7 cellular contexts compared by ENCODE assay signal in the genomic region with DNA sequence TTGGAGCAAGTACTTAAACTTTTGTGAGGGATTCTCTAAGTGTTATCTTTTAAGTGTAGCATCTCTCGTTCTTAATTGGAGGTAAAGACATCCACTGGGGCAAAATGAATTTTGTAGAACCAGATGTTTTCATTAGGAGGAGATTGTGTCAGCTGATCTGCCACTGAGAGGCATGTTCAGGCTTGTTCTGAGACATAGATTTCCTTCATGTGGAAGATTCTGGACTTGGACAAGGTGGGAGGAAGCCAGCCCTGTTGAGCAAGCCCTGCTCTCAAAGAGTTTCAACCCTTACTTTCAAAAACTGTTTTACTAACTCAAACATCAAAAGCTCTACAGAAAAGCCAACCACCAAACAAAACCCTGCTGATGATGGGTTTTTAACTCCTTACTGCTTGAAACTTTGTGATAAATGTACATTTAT. TPM values are rescaled to one million over a fixed set of nuclear protein-coding genes. Genes with fewer than 3 reads are reported as not detected.
A peak's percentile ranks its signal among the peaks of the same experiment; 100 is the strongest.
DNase-seq lines count a peak whose midpoint lies in the region; ATAC-seq and TF ChIP-seq lines count a peak whose summit lies in the region.

No MANE protein-coding gene starts in this region.

- H3K9me3 Mint-ChIP-seq in HFFc6 (peaks cover 5% of the 10 kb centered on the region; the same call in 1 of the 2 replicates), glutamatergic neuron (ENCODE audit: unreplicated experiment) (peaks cover 13% of the 10 kb centered on the region), Calu3 (ENCODE audit: low read depth, unreplicated experiment) (peaks cover 3% of the 10 kb centered on the region)
- H3K9me3 Mint-ChIP-seq in activated CD8-positive, alpha-beta T cell treated with anti-CD3 and anti-CD28 coated beads, Interleukin-2, amount 10 ng/mL, durations not matched to agents 7 days and 5 days (ENCODE audit: insufficient read depth): no peaks in the 10 kb centered on the region

- H3K4me3 Mint-ChIP-seq in HFFc6 (peak overlapping the region; percentile 62), glutamatergic neuron (ENCODE audit: unreplicated experiment) (peak overlapping the region; percentile 67), Calu3 (ENCODE audit: low read depth, unreplicated experiment) (no peak overlapping the region)
- peak overlapping the region; percentile 67 for H3K4me3 Mint-ChIP-seq in activated CD8-positive, alpha-beta T cell treated with anti-CD3 and anti-CD28 coated beads, Interleukin-2, amount 10 ng/mL, durations not matched to agents 7 days and 5 days

- peak; percentile 45 for ATAC-seq in activated CD8-positive, alpha-beta T cell treated with anti-CD3 and anti-CD28 coated beads, Interleukin-2, amount 10 ng/mL, durations not matched to agents 7 days and 5 days
- no peak for ATAC-seq in HG02678 (IDR thresholded peaks at IDR 0.05; ENCODE audit: unreplicated experiment)

- peaks cover 40% of the 10 kb centered on the region for H3K36me3 Mint-ChIP-seq in HFFc6 (ENCODE audit: low read depth)
- peaks cover 44% of the 10 kb centered on the region for H3K36me3 Mint-ChIP-seq in activated CD8-positive, alpha-beta T cell treated with anti-CD3 and anti-CD28 coated beads, Interleukin-2, amount 10 ng/mL, durations not matched to agents 7 days and 5 days (ENCODE audit: low read depth)
- H3K36me3 Mint-ChIP-seq in glutamatergic neuron (ENCODE audit: unreplicated experiment): no peaks in the 10 kb centered on the region
- H3K36me3 Mint-ChIP-seq in Calu3 (ENCODE audit: insufficient read depth, unreplicated experiment): peaks cover 35% of the 10 kb centered on the region

- H3K27ac Mint-ChIP-seq in HFFc6 (peak overlapping the region; percentile 94), glutamatergic neuron (ENCODE audit: unreplicated experiment) (peak overlapping the region; percentile 25), Calu3 (ENCODE audit: unreplicated experiment) (no peak overlapping the region)
- peak overlapping the region; percentile 92 for H3K27ac Mint-ChIP-seq in activated CD8-positive, alpha-beta T cell treated with anti-CD3 and anti-CD28 coated beads, Interleukin-2, amount 10 ng/mL, durations not matched to agents 7 days and 5 days

- intact Hi-C loops in Calu3 (cut with micrococcal nuclease; ENCODE audit: unreplicated experiment): no loop called here

- TF ChIP-seq CTCF in HFFc6 (IDR thresholded peaks at IDR 0.05) (no peak), glutamatergic neuron (IDR thresholded peaks at IDR 0.05; ENCODE audit: partially characterized antibody, unreplicated experiment) (no peak), Calu3 (IDR thresholded peaks at IDR 0.05; ENCODE audit: unreplicated experiment) (no peak)

- peaks cover 1% of the 10 kb centered on the region; the same call in 1 of the 2 replicates for H3K27me3 Mint-ChIP-seq in HFFc6 (ENCODE audit: insufficient read depth)
- no peaks in the 10 kb centered on the region for H3K27me3 Mint-ChIP-seq in activated CD8-positive, alpha-beta T cell treated with anti-CD3 and anti-CD28 coated beads, Interleukin-2, amount 10 ng/mL, durations not matched to agents 7 days and 5 days (ENCODE audit: low read depth)
- peaks cover 5% of the 10 kb centered on the region for H3K27me3 Mint-ChIP-seq in glutamatergic neuron (ENCODE audit: unreplicated experiment)
- no peaks in the 10 kb centered on the region for H3K27me3 Mint-ChIP-seq in Calu3 (ENCODE audit: unreplicated experiment)

- H3K4me1 Mint-ChIP-seq in HFFc6 (ENCODE audit: low read depth) (peaks cover 59% of the 10 kb centered on the region), glutamatergic neuron (ENCODE audit: low read depth, unreplicated experiment) (peaks cover 43% of the 10 kb centered on the region), Calu3 (ENCODE audit: low read depth, unreplicated experiment) (peaks cover 57% of the 10 kb centered on the region)
- H3K4me1 Mint-ChIP-seq in activated CD8-positive, alpha-beta T cell treated with anti-CD3 and anti-CD28 coated beads, Interleukin-2, amount 10 ng/mL, durations not matched to agents 7 days and 5 days (ENCODE audit: low read depth): peaks cover 77% of the 10 kb centered on the region

- DNase-seq in HFFc6 (peak; percentile 33), glutamatergic neuron (no peak), Calu3 (no peak), H4 (ENCODE audit: low spot score) (no peak)
- peak; percentile 46 for DNase-seq in activated CD8-positive, alpha-beta T cell treated with anti-CD3 and anti-CD28 coated beads, Interleukin-2, amount 10 ng/mL, durations not matched to agents 7 days and 5 days
- DNase-seq in stimulated activated naive CD4-positive, alpha-beta T cell (lab: John Stamatoyannopoulos, UW): peak in 5 of 6 experiments; percentile 4 to 72 (median 46)

- BruUV-seq in Calu3 (replicated peaks; lab: Mats Ljungman, UMichigan): no TSS peak

- CTCF ChIA-PET in activated CD8-positive, alpha-beta T cell treated with anti-CD3 and anti-CD28 coated beads, Interleukin-2, amount 10 ng/mL, durations not matched to agents 7 days and 5 days (lab: Charles Lee): interaction anchor here (1.0 to 3.0 kb wide), 5 partner anchors 13 to 64 kb away, joined by 3 to 11 read pairs (median 6); no protein-coding TSS in a partner anchor
- CTCF ChIA-PET in Calu3 (lab: Charles Lee): no interaction called here

- POLR2A ChIA-PET in activated CD8-positive, alpha-beta T cell treated with anti-CD3 and anti-CD28 coated beads, Interleukin-2, amount 10 ng/mL, durations not matched to agents 7 days and 5 days (lab: Charles Lee): interaction anchor here (1.3 to 2.0 kb wide), 3 partner anchors 14 to 54 kb away, joined by 3 to 12 read pairs (median 3); no protein-coding TSS in a partner anchor

RNA-seq across cellular contexts. Expression of gene MAP4K4, which starts 6.5 kb away (rescaled TPM):
- total RNA-seq in HFFc6 (2021; fragmentation: NEBNext Ultra II Directional; extraction: Animal tissue kit (Norgen Biotek cat#: 25700)): 100 to 1,000 TPM; 103 to 124 (median 121) TPM
- total RNA-seq in activated CD8-positive, alpha-beta T cell treated with anti-CD3 and anti-CD28 coated beads, Interleukin-2, amount 10 ng/mL, durations not matched to agents 7 days and 5 days: 10 to 100 TPM; 90.2 to 92.2 TPM
- total RNA-seq in glutamatergic neuron (ENCODE audit: unreplicated experiment): 756 TPM
- 136 and 151 TPM in 2 replicates for total RNA-seq in Calu3 (2022)
- total RNA-seq in H4 (2014; rRNA removed; shearing (Covaris generic)): 17.8 and 26.4 TPM in 2 replicates

Comparison
In these comparisons a context has a peak if more than half of its experiments do, and no peak if none do; other contexts are left out.
1. DNase-seq: peak in HFFc6 (single experiment), activated CD8-positive, alpha-beta T cell treated with anti-CD3 and anti-CD28 coated beads, Interleukin-2, amount 10 ng/mL, durations not matched to agents 7 days and 5 days (single experiment) and stimulated activated naive CD4-positive, alpha-beta T cell (5 of 6); none in glutamatergic neuron (single experiment), Calu3 (single experiment) and H4 (single experiment).